In genomic region chr4:26175905-26176304, GRCh38 we compare ENCODE assay signal across 18 cellular contexts.
DNase-seq lines count a peak whose midpoint lies in the region; ATAC-seq, FAIRE-seq and TF ChIP-seq lines count a peak whose summit lies in the region.
"Had no signal": no experiment of that assay in that cellular context is flagged by ENCODE, and none has a peak within 500 bp of the region (broad histone marks: within the 10 kb centered on the region; RNA-seq: fewer than 3 reads in every experiment).

No MANE protein-coding gene starts in this region.

- no peak for ATAC-seq in stimulated activated naive CD8-positive, alpha-beta T cell treated with anti-CD3 and anti-CD28 coated beads, Interleukin-15, amount 100 ng/mL, for 72 hours
- no peak for ATAC-seq in HG03175 (IDR thresholded peaks at IDR 0.05; ENCODE audit: unreplicated experiment)
- ATAC-seq in HG02840 (IDR thresholded peaks at IDR 0.05; ENCODE audit: low FRiP score, unreplicated experiment): no peak

- peaks cover 36% of the 10 kb centered on the region for H3K4me1 Mint-ChIP-seq in stimulated activated naive CD8-positive, alpha-beta T cell treated with anti-CD3 and anti-CD28 coated beads, Interleukin-15, Interleukin-2, amounts not matched to agents 100 ng/mL and 50 ng/mL, for 24 hours (ENCODE audit: low read depth)
- peaks cover 32% of the 10 kb centered on the region for H3K4me1 Mint-ChIP-seq in stimulated activated naive CD8-positive, alpha-beta T cell treated with anti-CD3 and anti-CD28 coated beads, Interleukin-15, amount 100 ng/mL, for 72 hours
- H3K4me1 Mint-ChIP-seq in activated T-helper 1 cell treated with anti-CD3 and anti-CD28 coated beads, Interleukin-12 subunit alpha, Interleukin-12 subunit beta, Interleukin-2, Interleukin-4 antibody, amounts not matched to agents 30 ng/mL and 10 ng/mL and 1 ng/mL, durations not matched to agents 14 hours and 24 hours and 36 hours (ENCODE audit: low read depth): peaks cover 53% of the 10 kb centered on the region

- no peak overlapping the region for H2BK120ac ChIP-seq in mesenchymal stem cell (ENCODE audit: low read depth, low read length)

- H3K23ac ChIP-seq in mesenchymal stem cell (ENCODE audit: low read length in 2 of 2): no peak overlapping the region

- H2AFZ ChIP-seq in mesenchymal stem cell (ENCODE audit: low read depth, low read length): no peak overlapping the region

- no peak overlapping the region for H3K4me2 ChIP-seq in mesenchymal stem cell (ENCODE audit: low read length, poor library complexity, severe bottlenecking)

- no peak overlapping the region for H4K8ac ChIP-seq in mesenchymal stem cell (ENCODE audit: low read length)

- TF ChIP-seq POLR2A in H54 (IDR thresholded peaks at IDR 0.05; ENCODE audit: low read depth, low read length): no peak

- H3K27ac ChIP-seq in mesenchymal stem cell (ENCODE audit: low read length, poor library complexity, severe bottlenecking): no peak overlapping the region
- H3K27ac ChIP-seq: Peyer's patch had no signal

- no peak overlapping the region for H3K4me3 ChIP-seq in mesenchymal stem cell (ENCODE audit: insufficient read depth in 1 of 2, low read depth in 1 of 2, low read length in 2 of 2)
- H3K4me3 ChIP-seq: Peyer's patch had no signal

- H3K4ac ChIP-seq in mesenchymal stem cell (ENCODE audit: low read depth in 1 of 2, low read length in 2 of 2): no peak overlapping the region

- peaks cover 8% of the 10 kb centered on the region for H3K4me1 ChIP-seq in mesenchymal stem cell (ENCODE audit: control insufficient read depth, insufficient read depth, low read depth, low read length)

- no peaks in the 10 kb centered on the region for H3K9me3 ChIP-seq in mesenchymal stem cell (ENCODE audit: control insufficient read depth, low read length)
- H3K9me3 ChIP-seq: Peyer's patch had no signal

- intact Hi-C loops in activated T-helper 1 cell treated with anti-CD3 and anti-CD28 coated beads, Interleukin-12 subunit alpha, Interleukin-12 subunit beta, Interleukin-2, Interleukin-4 antibody, amounts not matched to agents 30 ng/mL and 10 ng/mL and 1 ng/mL, durations not matched to agents 14 hours and 24 hours and 36 hours (cut with micrococcal nuclease): loop anchor here (1.0 kb wide), 4 partner anchors 17 to 143 kb away; no protein-coding TSS in a partner anchor

- no peak overlapping the region for H4K91ac ChIP-seq in mesenchymal stem cell (ENCODE audit: low read length)

- FAIRE-seq in H54 (lab: Jason Lieb, UNC): no peak

- no peaks in the 10 kb centered on the region for H3K79me1 ChIP-seq in mesenchymal stem cell (replicated peaks; ENCODE audit: low read length, poor library complexity, severe bottlenecking)

- H3K4me3 Mint-ChIP-seq in stimulated activated naive CD8-positive, alpha-beta T cell treated with anti-CD3 and anti-CD28 coated beads, Interleukin-15, Interleukin-2, amounts not matched to agents 100 ng/mL and 50 ng/mL, for 24 hours: no peak overlapping the region
- H3K4me3 Mint-ChIP-seq in stimulated activated naive CD8-positive, alpha-beta T cell treated with anti-CD3 and anti-CD28 coated beads, Interleukin-15, amount 100 ng/mL, for 72 hours: peak overlapping the region in 1 of 2 donors; percentile 68
- no peak overlapping the region for H3K4me3 Mint-ChIP-seq in activated T-helper 1 cell treated with anti-CD3 and anti-CD28 coated beads, Interleukin-12 subunit alpha, Interleukin-12 subunit beta, Interleukin-2, Interleukin-4 antibody, amounts not matched to agents 30 ng/mL and 10 ng/mL and 1 ng/mL, durations not matched to agents 14 hours and 24 hours and 36 hours
- H3K4me3 Mint-ChIP-seq: B cell had no signal

- no peaks in the 10 kb centered on the region for H3K9me3 Mint-ChIP-seq in stimulated activated naive CD8-positive, alpha-beta T cell treated with anti-CD3 and anti-CD28 coated beads, Interleukin-15, Interleukin-2, amounts not matched to agents 100 ng/mL and 50 ng/mL, for 24 hours
- H3K9me3 Mint-ChIP-seq in stimulated activated naive CD8-positive, alpha-beta T cell treated with anti-CD3 and anti-CD28 coated beads, Interleukin-15, amount 100 ng/mL, for 72 hours: no peaks in the 10 kb centered on the region
- H3K9me3 Mint-ChIP-seq in activated T-helper 1 cell treated with anti-CD3 and anti-CD28 coated beads, Interleukin-12 subunit alpha, Interleukin-12 subunit beta, Interleukin-2, Interleukin-4 antibody, amounts not matched to agents 30 ng/mL and 10 ng/mL and 1 ng/mL, durations not matched to agents 14 hours and 24 hours and 36 hours: peaks cover 1% of the 10 kb centered on the region
- H3K9me3 Mint-ChIP-seq: CD8-positive, alpha-beta memory T cell had no signal

- no peak overlapping the region for H2BK12ac ChIP-seq in mesenchymal stem cell (ENCODE audit: low read length in 2 of 2)

- no peak for DNase-seq in stimulated activated naive CD8-positive, alpha-beta T cell treated with anti-CD3 and anti-CD28 coated beads, Interleukin-15, amount 100 ng/mL, for 72 hours
- no peak for DNase-seq in activated T-helper 1 cell treated with anti-CD3 and anti-CD28 coated beads, Interleukin-12 subunit alpha, Interleukin-12 subunit beta, Interleukin-2, Interleukin-4 antibody, amounts not matched to agents 30 ng/mL and 10 ng/mL and 1 ng/mL, durations not matched to agents 14 hours and 24 hours and 36 hours (ENCODE audit: low spot score)
- DNase-seq in mesenchymal stem cell (no peak), H54 (ENCODE audit: insufficient read length, low spot score) (no peak)
- DNase-seq: DND-41, GF-D8, Kasumi-1, NCI-H1930, NCI-H2171 treated with DMSO at 0.1 percent for 48 hours, NCI-H510A, NCI-H82, Peyer's patch, SHP77 had no signal

- WGBS in mesenchymal stem cell: no CpG with 5 or more reads among the region's 2 CpGs

- no peak overlapping the region for H2BK5ac ChIP-seq in mesenchymal stem cell (ENCODE audit: low read depth, low read length, poor library complexity, severe bottlenecking)

- H3K18ac ChIP-seq in mesenchymal stem cell (ENCODE audit: low read depth in 1 of 2, low read length in 2 of 2): no peak overlapping the region

- no peak overlapping the region for H2BK15ac ChIP-seq in mesenchymal stem cell (ENCODE audit: low read depth, poor library complexity, severe bottlenecking)

- no peak overlapping the region for H3K14ac ChIP-seq in mesenchymal stem cell (ENCODE audit: low read length in 2 of 2)

- H2AK5ac ChIP-seq in mesenchymal stem cell (ENCODE audit: low read length, severe bottlenecking): no peak overlapping the region

- H3K27me3 Mint-ChIP-seq in stimulated activated naive CD8-positive, alpha-beta T cell treated with anti-CD3 and anti-CD28 coated beads, Interleukin-15, Interleukin-2, amounts not matched to agents 100 ng/mL and 50 ng/mL, for 24 hours: peaks cover 3% of the 10 kb centered on the region
- H3K27me3 Mint-ChIP-seq in stimulated activated naive CD8-positive, alpha-beta T cell treated with anti-CD3 and anti-CD28 coated beads, Interleukin-15, amount 100 ng/mL, for 72 hours: peaks cover 49% of the 10 kb centered on the region
- no peaks in the 10 kb centered on the region for H3K27me3 Mint-ChIP-seq in activated T-helper 1 cell treated with anti-CD3 and anti-CD28 coated beads, Interleukin-12 subunit alpha, Interleukin-12 subunit beta, Interleukin-2, Interleukin-4 antibody, amounts not matched to agents 30 ng/mL and 10 ng/mL and 1 ng/mL, durations not matched to agents 14 hours and 24 hours and 36 hours (ENCODE audit: insufficient read depth)

- no peaks in the 10 kb centered on the region for H3K27me3 ChIP-seq in mesenchymal stem cell (ENCODE audit: control insufficient read depth in 1 of 2, insufficient read depth in 1 of 2, low read length in 2 of 2)
- H3K27me3 ChIP-seq: Peyer's patch had no signal

- H3K36me3 Mint-ChIP-seq in stimulated activated naive CD8-positive, alpha-beta T cell treated with anti-CD3 and anti-CD28 coated beads, Interleukin-15, Interleukin-2, amounts not matched to agents 100 ng/mL and 50 ng/mL, for 24 hours (ENCODE audit: low read depth): no peaks in the 10 kb centered on the region
- H3K36me3 Mint-ChIP-seq in activated T-helper 1 cell treated with anti-CD3 and anti-CD28 coated beads, Interleukin-12 subunit alpha, Interleukin-12 subunit beta, Interleukin-2, Interleukin-4 antibody, amounts not matched to agents 30 ng/mL and 10 ng/mL and 1 ng/mL, durations not matched to agents 14 hours and 24 hours and 36 hours (ENCODE audit: low read depth): peaks cover 3% of the 10 kb centered on the region
- H3K36me3 Mint-ChIP-seq: CD8-positive, alpha-beta memory T cell had no signal

- peak overlapping the region; percentile 18 for H3K27ac Mint-ChIP-seq in stimulated activated naive CD8-positive, alpha-beta T cell treated with anti-CD3 and anti-CD28 coated beads, Interleukin-15, Interleukin-2, amounts not matched to agents 100 ng/mL and 50 ng/mL, for 24 hours
- peak overlapping the region in 1 of 2 donors; percentile 19 for H3K27ac Mint-ChIP-seq in stimulated activated naive CD8-positive, alpha-beta T cell treated with anti-CD3 and anti-CD28 coated beads, Interleukin-15, amount 100 ng/mL, for 72 hours
- H3K27ac Mint-ChIP-seq in activated T-helper 1 cell treated with anti-CD3 and anti-CD28 coated beads, Interleukin-12 subunit alpha, Interleukin-12 subunit beta, Interleukin-2, Interleukin-4 antibody, amounts not matched to agents 30 ng/mL and 10 ng/mL and 1 ng/mL, durations not matched to agents 14 hours and 24 hours and 36 hours: peak overlapping the region; percentile 84
- H3K27ac Mint-ChIP-seq: B cell had no signal

- H3K9ac ChIP-seq in mesenchymal stem cell (ENCODE audit: low read length): peak overlapping the region; percentile 69

- H3K36me3 ChIP-seq in mesenchymal stem cell (ENCODE audit: control insufficient read depth in 1 of 2, insufficient read depth in 2 of 2, low read depth in 1 of 2, low read length in 2 of 2): no peaks in the 10 kb centered on the region
- H3K36me3 ChIP-seq: Peyer's patch had no signal
